22 cellular contexts compared by ENCODE assay signal in genomic region chr20:43958626-43959025, GRCh38. TPM values are rescaled to one million over a fixed set of nuclear protein-coding genes. Genes with fewer than 3 reads are reported as not detected.
DNase-seq lines count a peak whose midpoint lies in the region; ATAC-seq and TF ChIP-seq lines count a peak whose summit lies in the region.
"Had no signal": no experiment of that assay in that cellular context is flagged by ENCODE, and none has a peak within 500 bp of the region (broad histone marks: within the 10 kb centered on the region; RNA-seq: fewer than 3 reads in every experiment).

No MANE protein-coding gene starts in this region.

- CTCF ChIA-PET in HCT116 (lab: Charles Lee) = no interaction called here
- CTCF ChIA-PET in naive thymus-derived CD4-positive, alpha-beta T cell (lab: Charles Lee) = no interaction called here

- H3K27ac ChIP-seq in BLaER1 = peak overlapping the region; percentile 69
- H3K27ac ChIP-seq in HCT116 (ENCODE audit: low read depth, low read length) = peak overlapping the region; percentile 8; the same call in 1 of the 2 replicates
- H3K27ac ChIP-seq in SK-N-MC = 0 out of 2 replicates have a peak overlapping the region, but pooled peaks have one; percentile 40
- H3K27ac ChIP-seq in naive thymus-derived CD4-positive, alpha-beta T cell (ENCODE audit: low read depth, low read length) = peak overlapping the region; percentile 14
- H3K27ac ChIP-seq in GM23338 (ENCODE audit: low read depth) = no peak overlapping the region
- H3K27ac ChIP-seq: left ventricle myocardium inferior had no signal

- peak overlapping the region in 8 of 9 donors; percentile 1 to 92 (median 81) for H3K27ac Mint-ChIP-seq in naive thymus-derived CD4-positive, alpha-beta T cell
- H3K27ac Mint-ChIP-seq in GM23338 = no peak overlapping the region
- H3K27ac Mint-ChIP-seq: activated naive CD8-positive, alpha-beta T cell; stimulated activated naive B cell treated with anti-CD40 and anti-IgM and Interleukin-4, amounts not matched to agents 10 μg/mL and 1 μg/mL and 100 μg/mL, for 72 hours had no signal

- no peaks in the 10 kb centered on the region for H3F3A ChIP-seq in GM23338 (replicated peaks; ENCODE audit: low read depth)

- H2AFZ ChIP-seq in HCT116 (ENCODE audit: low read depth, low read length, poor library complexity, severe bottlenecking) (no peak overlapping the region), GM23338 (no peak overlapping the region)

- H3K9me3 Mint-ChIP-seq in naive thymus-derived CD4-positive, alpha-beta T cell = peaks cover 0 to 16% (median 4%) of the 10 kb centered on the region in 11 donors
- peaks cover 6% of the 10 kb centered on the region; the same call in 1 of the 3 replicates for H3K9me3 Mint-ChIP-seq in GM23338
- H3K9me3 Mint-ChIP-seq: neural crest cell had no signal

- H3K9ac ChIP-seq in BLaER1 (peak overlapping the region; percentile 25; the same call in 1 of the 2 replicates), HCT116 (ENCODE audit: low read length) (no peak overlapping the region), SK-N-MC (ENCODE audit: insufficient read length) (no peak overlapping the region)

- TF ChIP-seq CTCF in HCT116 (IDR thresholded peaks at IDR 0.05 in 2 of 3, conservative IDR thresholded peaks at IDR 0.05 in 1 of 3; ENCODE audit: borderline replicate concordance in 1 of 3, insufficient read depth in 1 of 3, low read depth in 2 of 3, low read length in 2 of 3) (no peak), GM23338 (conservative IDR thresholded peaks at IDR 0.05; ENCODE audit: low read depth in 2 of 2) (no peak)

- peak overlapping the region in 8 of 10 donors; percentile 56 to 77 (median 68) for H3K4me3 Mint-ChIP-seq in naive thymus-derived CD4-positive, alpha-beta T cell
- no peak overlapping the region for H3K4me3 Mint-ChIP-seq in GM23338
- H3K4me3 Mint-ChIP-seq: neural crest cell; stimulated activated naive B cell treated with anti-CD40 and anti-IgM and Interleukin-4, amounts not matched to agents 10 μg/mL and 1 μg/mL and 100 μg/mL, for 72 hours had no signal

- H3K36me3 Mint-ChIP-seq in naive thymus-derived CD4-positive, alpha-beta T cell = peaks cover 0 to 29% (median 4%) of the 10 kb centered on the region in 5 donors
- H3K36me3 Mint-ChIP-seq in GM23338 (ENCODE audit: low read depth) = no peaks in the 10 kb centered on the region

- H3K9me3 ChIP-seq in BLaER1 (no peaks in the 10 kb centered on the region; the same call in 1 of the 2 replicates), HCT116 (ENCODE audit: control insufficient read depth in 1 of 2, insufficient read depth in 1 of 2, low read depth in 1 of 2, low read length in 2 of 2) (peaks cover 0 to 6% of the 10 kb centered on the region in 2 experiments; a peak in 1 of 4 replicates), SK-N-MC (ENCODE audit: low read depth, low read length) (no peaks in the 10 kb centered on the region; the same call in 1 of the 2 replicates)
- H3K9me3 ChIP-seq in naive thymus-derived CD4-positive, alpha-beta T cell (ENCODE audit: control insufficient read depth in 2 of 3, low read length in 3 of 3) = no peaks in the 10 kb centered on the region
- H3K9me3 ChIP-seq: left ventricle myocardium inferior had no signal

- DNase-seq in HCT116 (ENCODE audit: low read depth, low spot score) (no peak), SK-N-MC (ENCODE audit: low read depth, low spot score) (no peak), SIG-M5 treated with dmso at 0.1 percent for 504 hours (lab: John Stamatoyannopoulos, UW; ENCODE audit: unreplicated experiment) (no peak), GM23338 (ENCODE audit: low spot score) (no peak), cerebellum (ENCODE audit: low spot score) (no peak)
- DNase-seq in naive thymus-derived CD4-positive, alpha-beta T cell = no peak
- no peak for DNase-seq in activated effector memory CD4-positive, alpha-beta T cell treated with Interleukin-2 at 50 U/mL for 16 hours
- DNase-seq: activated CD8-positive, alpha-beta memory T cell treated with anti-CD3 and anti-CD28 coated beads for 24 hours; foreskin melanocyte; GOT3; left ventricle myocardium inferior; NCI-H146; NCI-H2171; NCI-H526 treated with DMSO at 0.1 percent for 48 hours; stimulated activated CD4-positive, alpha-beta T cell treated with anti-CD3 and anti-CD28 coated beads, Interleukin-1b, Interleukin-23, amount 100 ng/mL, for 48 hours; stimulated activated naive B cell treated with anti-CD40 and anti-IgM and Interleukin-4, amounts not matched to agents 10 μg/mL and 1 μg/mL and 100 μg/mL, for 72 hours; SW 1271 had no signal

- no peak for TF ChIP-seq POLR2A in HCT116 (IDR thresholded peaks at IDR 0.05; ENCODE audit: borderline replicate concordance, extremely low read depth, insufficient read depth, insufficient read length)

- H3K79me2 ChIP-seq in HCT116 (ENCODE audit: insufficient read depth, low read length) (peaks cover 23% of the 10 kb centered on the region; the same call in 1 of the 2 replicates), GM23338 (replicated peaks; ENCODE audit: insufficient read depth) (no peaks in the 10 kb centered on the region)

- intact Hi-C loops in HCT116 (cut with micrococcal nuclease) = no loop called here
- intact Hi-C loops in naive thymus-derived CD4-positive, alpha-beta T cell (cut with micrococcal nuclease) = loop anchor here in 1 of 2 donors (1.0 to 10.0 kb wide), 3 partner anchors 16 to 364 kb away; partner anchors contain the start of gene IFT52

- POLR2A ChIA-PET in HCT116 (lab: Charles Lee) = interaction anchor here (1.1 kb wide), 1 partner anchor 17 kb away, joined by 4 read pairs; no protein-coding TSS in a partner anchor
- POLR2A ChIA-PET in naive thymus-derived CD4-positive, alpha-beta T cell (lab: Charles Lee) = interaction anchor here (0.7 to 2.7 kb wide), 4 partner anchors 9 to 19 kb away, joined by 3 to 14 read pairs (median 6); no protein-coding TSS in a partner anchor

- ATAC-seq in HCT116 (no peak), GM23338 (no peak)
- no peak for ATAC-seq in naive thymus-derived CD4-positive, alpha-beta T cell
- ATAC-seq: esophagus mucosa had no signal

- H3K36me3 ChIP-seq in BLaER1 (no peaks in the 10 kb centered on the region), HCT116 (ENCODE audit: control insufficient read depth in 1 of 2, insufficient read depth in 2 of 2, low read length in 2 of 2) (no peaks in the 10 kb centered on the region), SK-N-MC (ENCODE audit: insufficient read depth, low read length) (peaks cover 16% of the 10 kb centered on the region), GM23338 (ENCODE audit: insufficient read depth) (no peaks in the 10 kb centered on the region)
- no peaks in the 10 kb centered on the region for H3K36me3 ChIP-seq in naive thymus-derived CD4-positive, alpha-beta T cell (ENCODE audit: control insufficient read depth in 2 of 3, insufficient read depth in 3 of 3, low read length in 3 of 3)
- H3K36me3 ChIP-seq: left ventricle myocardium inferior had no signal

- H3K9me2 ChIP-seq in HCT116 (ENCODE audit: insufficient read depth) (no peaks in the 10 kb centered on the region), GM23338 (ENCODE audit: insufficient read depth) (no peaks in the 10 kb centered on the region)

- H3K4me2 ChIP-seq in BLaER1 (peak overlapping the region; percentile 88), HCT116 (ENCODE audit: low read length) (no peak overlapping the region), GM23338 (no peak overlapping the region)

- H3K27me3 Mint-ChIP-seq in naive thymus-derived CD4-positive, alpha-beta T cell = peaks cover 0 to 37% (median 0%) of the 10 kb centered on the region in 5 donors
- H3K27me3 Mint-ChIP-seq in GM23338 (ENCODE audit: insufficient read depth, low read depth, poor library complexity) = peaks cover 9% of the 10 kb centered on the region
- H3K27me3 Mint-ChIP-seq: activated naive CD8-positive, alpha-beta T cell had no signal

- H3K4me1 ChIP-seq in BLaER1 (peaks cover 82% of the 10 kb centered on the region), HCT116 (ENCODE audit: control insufficient read depth in 1 of 2, insufficient read depth in 2 of 2, low read length in 2 of 2) (peaks cover 65 to 99% of the 10 kb centered on the region in 2 experiments), GM23338 (ENCODE audit: insufficient read depth) (peaks cover 18% of the 10 kb centered on the region)
- peaks cover 69 to 81% of the 10 kb centered on the region in 2 donors for H3K4me1 ChIP-seq in naive thymus-derived CD4-positive, alpha-beta T cell (ENCODE audit: control insufficient read depth in 2 of 2, insufficient read depth in 2 of 2, low read length in 2 of 2)

- peaks cover 48 to 95% (median 83%) of the 10 kb centered on the region in 7 donors for H3K4me1 Mint-ChIP-seq in naive thymus-derived CD4-positive, alpha-beta T cell
- peaks cover 30% of the 10 kb centered on the region for H3K4me1 Mint-ChIP-seq in GM23338

- no TSS peak for BruUV-seq in HCT116 (replicated peaks; lab: Mats Ljungman, UMichigan)

- H3K27me3 ChIP-seq in BLaER1 (no peaks in the 10 kb centered on the region), HCT116 (ENCODE audit: insufficient read depth, low read length) (no peaks in the 10 kb centered on the region), GM23338 (ENCODE audit: insufficient read depth) (0 out of 2 replicates have a peak, but pooled peaks cover 7% of the 10 kb centered on the region)
- no peaks in the 10 kb centered on the region for H3K27me3 ChIP-seq in naive thymus-derived CD4-positive, alpha-beta T cell (ENCODE audit: control insufficient read depth in 2 of 2, insufficient read depth in 2 of 2, low read length in 2 of 2)

- H4K20me1 ChIP-seq in BLaER1 (0 out of 2 replicates have a peak, but pooled peaks cover 6% of the 10 kb centered on the region), HCT116 (ENCODE audit: insufficient read depth) (no peaks in the 10 kb centered on the region), GM23338 (replicated peaks; ENCODE audit: insufficient read depth) (no peaks in the 10 kb centered on the region)

- 0 out of 2 replicates have a peak overlapping the region, but pooled peaks have one; percentile 5 for H3K4me3 ChIP-seq in BLaER1
- no peak overlapping the region for H3K4me3 ChIP-seq in HCT116 (replicated peaks in 1 of 2; ENCODE audit: low read depth in 1 of 2, low read length in 2 of 2)
- H3K4me3 ChIP-seq in SK-N-MC = no peak overlapping the region
- H3K4me3 ChIP-seq in naive thymus-derived CD4-positive, alpha-beta T cell (ENCODE audit: low read length) = peak overlapping the region; percentile 39
- no peak overlapping the region for H3K4me3 ChIP-seq in GM23338
- H3K4me3 ChIP-seq: left ventricle myocardium inferior, skin epidermis had no signal

- RAD21 ChIA-PET in HCT116 (lab: Charles Lee; ENCODE audit: low non-redundant PET in 1 of 2, low total read pairs in 2 of 2, uncharacterized antibody in 2 of 2, unreplicated experiment in 2 of 2) = no interaction called here

- TF ChIP-seq RAD21 in HCT116 (IDR thresholded peaks at IDR 0.05; ENCODE audit: low read depth) = no peak

TF ChIP-seq in HCT116, 20 proteins besides CTCF, POLR2A, EP300 and RAD21 (continues in another document):
- no peak for TF ChIP-seq POLR2AphosphoS5 (IDR thresholded peaks at IDR 0.05; ENCODE audit: low read depth, low read length)

RNA-seq across cellular contexts. Expression of gene TOX2, which starts 44.0 kb away (rescaled TPM):
- total RNA-seq in HCT116 (2021; ENCODE audit: unreplicated experiment) (39.6 TPM), cerebellum (0.54 TPM)
- polyA plus RNA-seq in HCT116 (2012) = 43.2 and 51.3 TPM in 2 replicates
- 1 to 10 TPM in 2 of 5 experiments, under 1 TPM in 3; 0.22 to 7.1 (median 0.96) TPM for total RNA-seq in naive thymus-derived CD4-positive, alpha-beta T cell
- 1 to 10 TPM; 1.6 to 4.0 TPM for polyA plus RNA-seq in naive thymus-derived CD4-positive, alpha-beta T cell
- 0.54 and 1.5 TPM in 2 replicates for total RNA-seq in GM23338 (2014; rRNA removed; shearing (Covaris generic))
- polyA plus RNA-seq in GM23338 (2016; fragmentation: Nextera tagmentation; extraction: Ambion mirVana) = 1.3 and 1.4 TPM in 2 replicates

Comparison
In these comparisons a context has a peak if more than half of its experiments do, and no peak if none do; other contexts are left out.
1. H3K4me3 ChIP-seq: peak in BLaER1 (single experiment) and naive thymus-derived CD4-positive, alpha-beta T cell (single experiment); none in HCT116 (0 of 2), SK-N-MC (single experiment) and GM23338 (single experiment).